ENCODE assay signal across 1 cellular context in genomic region chr5:172110921-172111873, GRCh38.
TF ChIP-seq lines count a peak whose summit lies in the region.

No MANE protein-coding gene starts in this region.

TF ChIP-seq in HepG2, 621 proteins besides CTCF, POLR2A, EP300 and RAD21 (continued from another document):
- TF ChIP-seq PATZ1 (CRISPR knock-in tag; IDR thresholded peaks at IDR 0.05) (no peak), MBD4 (IDR thresholded peaks at IDR 0.05; ENCODE audit: borderline replicate concordance, low read length) (no peak), CREM (IDR thresholded peaks at IDR 0.05) (no peak), CREM (CRISPR knock-in tag; IDR thresholded peaks at IDR 0.05) (no peak)
